In the genomic region with DNA sequence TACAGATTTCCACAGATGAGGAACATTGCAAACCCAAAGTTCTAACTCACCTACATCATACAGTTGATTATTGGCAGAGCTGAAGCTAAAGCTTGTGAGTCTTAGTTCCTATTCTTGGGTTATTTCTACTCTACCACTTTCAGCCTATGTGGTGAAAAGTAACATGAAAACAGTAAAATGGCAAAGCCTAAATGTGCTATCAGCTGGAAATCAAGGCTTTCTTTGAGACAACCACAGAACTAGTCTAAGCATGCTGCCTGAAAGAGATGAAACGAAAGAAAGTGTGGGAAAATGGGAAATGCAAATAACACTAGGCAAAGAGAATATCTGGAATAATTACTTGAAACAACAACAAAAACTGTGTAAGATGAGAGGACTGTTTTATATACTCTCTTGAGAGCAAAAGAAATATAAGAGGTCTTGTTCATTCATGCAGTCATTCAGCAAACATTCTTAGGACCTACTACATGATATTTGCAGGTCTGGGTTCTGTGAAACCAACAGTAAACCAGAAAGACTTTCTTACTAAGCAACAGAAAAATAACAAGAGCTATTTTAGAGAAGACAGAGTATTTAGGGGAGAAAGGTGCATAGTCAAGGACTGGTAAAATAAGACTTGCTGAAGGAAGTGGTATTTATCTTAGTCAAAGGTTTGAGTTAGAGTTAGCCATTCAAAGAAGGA, we compare ENCODE assay signal across 1 cellular context.
A peak's percentile ranks its signal among the peaks of the same experiment; 100 is the strongest.
TF ChIP-seq lines count a peak whose summit lies in the region.

No MANE protein-coding gene starts in this region.

TF ChIP-seq in GM12878, 131 proteins besides CTCF, POLR2A, EP300 and RAD21 (continued from another document):
- TF ChIP-seq, protein P1, sequence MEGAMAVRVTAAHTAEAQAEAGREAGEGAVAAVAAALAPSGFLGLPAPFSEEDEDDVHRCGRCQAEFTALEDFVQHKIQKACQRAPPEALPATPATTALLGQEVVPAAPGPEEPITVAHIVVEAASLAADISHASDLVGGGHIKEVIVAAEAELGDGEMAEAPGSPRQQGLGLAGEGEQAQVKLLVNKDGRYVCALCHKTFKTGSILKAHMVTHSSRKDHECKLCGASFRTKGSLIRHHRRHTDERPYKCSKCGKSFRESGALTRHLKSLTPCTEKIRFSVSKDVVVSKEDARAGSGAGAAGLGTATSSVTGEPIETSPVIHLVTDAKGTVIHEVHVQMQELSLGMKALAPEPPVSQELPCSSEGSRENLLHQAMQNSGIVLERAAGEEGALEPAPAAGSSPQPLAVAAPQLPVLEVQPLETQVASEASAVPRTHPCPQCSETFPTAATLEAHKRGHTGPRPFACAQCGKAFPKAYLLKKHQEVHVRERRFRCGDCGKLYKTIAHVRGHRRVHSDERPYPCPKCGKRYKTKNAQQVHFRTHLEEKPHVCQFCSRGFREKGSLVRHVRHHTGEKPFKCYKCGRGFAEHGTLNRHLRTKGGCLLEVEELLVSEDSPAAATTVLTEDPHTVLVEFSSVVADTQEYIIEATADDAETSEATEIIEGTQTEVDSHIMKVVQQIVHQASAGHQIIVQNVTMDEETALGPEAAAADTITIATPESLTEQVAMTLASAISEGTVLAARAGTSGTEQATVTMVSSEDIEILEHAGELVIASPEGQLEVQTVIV (IDR thresholded peaks at IDR 0.05; ENCODE audit: borderline replicate concordance, partially characterized antibody): no peak
- TF ChIP-seq FOXM1 (IDR thresholded peaks at IDR 0.05; ENCODE audit: low read depth, low read length) (peak; percentile 42; the same call in 1 of the 2 replicates), PAX5 (IDR thresholded peaks at IDR 0.05; ENCODE audit: borderline replicate concordance, low read depth, low read length) (peak; percentile 42; the same call in 1 of the 2 replicates), SP1 (IDR thresholded peaks at IDR 0.05; ENCODE audit: low read depth, low read length) (peak; percentile 11), RBBP5 (conservative IDR thresholded peaks at IDR 0.05) (no peak), MEF2A (IDR thresholded peaks at IDR 0.05; ENCODE audit: insufficient read depth, low read depth, low read length) (0 out of 2 replicates have a peak, but pooled peaks have one; percentile 53), NFIC (IDR thresholded peaks at IDR 0.05; ENCODE audit: low read depth, low read length) (peak; percentile 83; the same call in 1 of the 2 replicates), YBX1 (IDR thresholded peaks at IDR 0.05) (no peak), MTA2 (IDR thresholded peaks at IDR 0.05; ENCODE audit: low read depth) (0 out of 2 replicates have a peak, but pooled peaks have one; percentile 13)
- TF ChIP-seq, protein P2, sequence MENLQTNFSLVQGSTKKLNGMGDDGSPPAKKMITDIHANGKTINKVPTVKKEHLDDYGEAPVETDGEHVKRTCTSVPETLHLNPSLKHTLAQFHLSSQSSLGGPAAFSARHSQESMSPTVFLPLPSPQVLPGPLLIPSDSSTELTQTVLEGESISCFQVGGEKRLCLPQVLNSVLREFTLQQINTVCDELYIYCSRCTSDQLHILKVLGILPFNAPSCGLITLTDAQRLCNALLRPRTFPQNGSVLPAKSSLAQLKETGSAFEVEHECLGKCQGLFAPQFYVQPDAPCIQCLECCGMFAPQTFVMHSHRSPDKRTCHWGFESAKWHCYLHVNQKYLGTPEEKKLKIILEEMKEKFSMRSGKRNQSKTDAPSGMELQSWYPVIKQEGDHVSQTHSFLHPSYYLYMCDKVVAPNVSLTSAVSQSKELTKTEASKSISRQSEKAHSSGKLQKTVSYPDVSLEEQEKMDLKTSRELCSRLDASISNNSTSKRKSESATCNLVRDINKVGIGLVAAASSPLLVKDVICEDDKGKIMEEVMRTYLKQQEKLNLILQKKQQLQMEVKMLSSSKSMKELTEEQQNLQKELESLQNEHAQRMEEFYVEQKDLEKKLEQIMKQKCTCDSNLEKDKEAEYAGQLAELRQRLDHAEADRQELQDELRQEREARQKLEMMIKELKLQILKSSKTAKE (IDR thresholded peaks at IDR 0.05; ENCODE audit: low read depth, poor library complexity, severe bottlenecking): peak; percentile 42
TF ChIP-seq in GM12878: peak in this region for 16.
